In genomic region chr1:11521605-11522399, GRCh38 we compare ENCODE assay signal across 17 cellular contexts. TPM values are rescaled to one million over a fixed set of nuclear protein-coding genes. Genes with fewer than 3 reads are reported as not detected.
"Had no signal": no experiment of that assay in that cellular context is flagged by ENCODE, and none has a peak within 500 bp of the region (broad histone marks: within the 10 kb centered on the region; RNA-seq: fewer than 3 reads in every experiment).

No MANE protein-coding gene starts in this region.

- H3K27ac ChIP-seq: adrenal gland, epithelial cell of prostate, lower lobe of right lung, psoas muscle, thoracic aorta had no signal

- H3K9me3 ChIP-seq: adrenal gland, lower lobe of right lung, psoas muscle, thoracic aorta had no signal

- H3K27me3 ChIP-seq: adrenal gland had no signal

- H3K36me3 ChIP-seq: adrenal gland, lower lobe of right lung, thoracic aorta had no signal

- H3K27ac Mint-ChIP-seq: naive B cell; stimulated activated naive CD8-positive, alpha-beta T cell treated with anti-CD3 and anti-CD28 coated beads, Interleukin-15, Interleukin-2, amounts not matched to agents 100 ng/mL and 50 ng/mL, for 24 hours; T-helper 2 cell treated with Interferon-gamma antibody and Interleukin-4, amounts not matched to agents 5 μg/mL and 100 μg/mL, for 36 hours had no signal

- H3K27me3 Mint-ChIP-seq: stimulated activated naive CD8-positive, alpha-beta T cell treated with anti-CD3 and anti-CD28 coated beads, Interleukin-15, Interleukin-2, amounts not matched to agents 100 ng/mL and 50 ng/mL, for 24 hours had no signal

- H3K4me1 Mint-ChIP-seq: naive B cell had no signal

- H3K4me3 ChIP-seq: adrenal gland, lower lobe of right lung, psoas muscle, thoracic aorta had no signal

- H3K9me3 Mint-ChIP-seq: stimulated activated naive CD8-positive, alpha-beta T cell treated with anti-CD3 and anti-CD28 coated beads, Interleukin-15, Interleukin-2, amounts not matched to agents 100 ng/mL and 50 ng/mL, for 24 hours; T-helper 2 cell treated with Interferon-gamma antibody and Interleukin-4, amounts not matched to agents 5 μg/mL and 100 μg/mL, for 36 hours had no signal

- H3K4me3 Mint-ChIP-seq: naive B cell; stimulated activated naive CD8-positive, alpha-beta T cell treated with anti-CD3 and anti-CD28 coated beads, Interleukin-15, Interleukin-2, amounts not matched to agents 100 ng/mL and 50 ng/mL, for 24 hours; T-helper 2 cell treated with Interferon-gamma antibody and Interleukin-4, amounts not matched to agents 5 μg/mL and 100 μg/mL, for 36 hours had no signal

- H3K36me3 Mint-ChIP-seq: naive B cell had no signal

- ATAC-seq: lower lobe of right lung, psoas muscle had no signal

- DNase-seq: activated CD4-positive, alpha-beta T cell treated with anti-CD3 and anti-CD28 coated beads for 1 hour; activated CD4-positive, alpha-beta T cell treated with anti-CD3 and anti-CD28 coated beads, Interleukin-2, amount 50 U/mL, for 48 hours; activated CD8-positive, alpha-beta memory T cell treated with anti-CD3 and anti-CD28 coated beads, Interleukin-2, amount 50 U/mL, for 48 hours; activated naive CD4-positive, alpha-beta T cell treated with anti-CD3 and anti-CD28 coated beads, Interleukin-2, amount 50 U/mL, for 16 hours; adrenal gland; central memory CD4-positive, alpha-beta T cell; cortex of kidney; effector memory CD4-positive, alpha-beta T cell; lower lobe of right lung; naive B cell; occipital lobe; psoas muscle; stimulated activated CD4-positive, alpha-beta T cell treated with anti-CD3 and anti-CD28 coated beads, Interleukin-12 subunit alpha, Interleukin-12 subunit beta, amount 100 ng/mL, for 4 hours had no signal

- H3K4me1 ChIP-seq: adrenal gland, lower lobe of right lung, psoas muscle had no signal

RNA-seq across cellular contexts. Expression of gene DISP3, which starts 42.8 kb away (rescaled TPM):
- total RNA-seq: thoracic aorta had no signal
